12 cellular contexts compared by ENCODE assay signal in genomic region chr15:70826634-70827033, GRCh38. TPM values are rescaled to one million over a fixed set of nuclear protein-coding genes. Genes with fewer than 3 reads are reported as not detected.
DNase-seq lines count a peak whose midpoint lies in the region; ATAC-seq and TF ChIP-seq lines count a peak whose summit lies in the region.
"Had no signal": no experiment of that assay in that cellular context is flagged by ENCODE, and none has a peak within 500 bp of the region (broad histone marks: within the 10 kb centered on the region; RNA-seq: fewer than 3 reads in every experiment).

No MANE protein-coding gene starts in this region.

- H3K27me3 ChIP-seq in BLaER1 = no peaks in the 10 kb centered on the region
- no peaks in the 10 kb centered on the region for H3K27me3 ChIP-seq in dorsolateral prefrontal cortex

- intact Hi-C loops in dorsolateral prefrontal cortex (cut with DNase I) = no loop called here

- H3K36me3 ChIP-seq in BLaER1 = peaks cover 12% of the 10 kb centered on the region

- no peak overlapping the region for H3K9ac ChIP-seq in BLaER1

- H3K27ac ChIP-seq in BLaER1 (no peak overlapping the region), dorsolateral prefrontal cortex (peak overlapping the region in 57 of 59 donors; percentile 7 to 90 (median 73))

- H4K20me1 ChIP-seq in BLaER1 = no peaks in the 10 kb centered on the region

- peaks cover 6% of the 10 kb centered on the region; the same call in 1 of the 2 replicates for H3K4me1 ChIP-seq in BLaER1

- H3K4me2 ChIP-seq in BLaER1 = peak overlapping the region; percentile 20; the same call in 1 of the 2 replicates

- no peak for ATAC-seq in HG02571 (IDR thresholded peaks at IDR 0.05; ENCODE audit: unreplicated experiment)

- no peaks in the 10 kb centered on the region for H3K9me3 ChIP-seq in BLaER1

- no peak for TF ChIP-seq CTCF in dorsolateral prefrontal cortex (IDR thresholded peaks at IDR 0.05 in 54 of 56, conservative IDR thresholded peaks at IDR 0.05 in 2 of 56; ENCODE audit: low read depth in 1 of 56, partially characterized antibody in 56 of 56)

- H3K4me3 ChIP-seq in BLaER1 = no peak overlapping the region
- H3K4me3 ChIP-seq in dorsolateral prefrontal cortex = no peak overlapping the region
- H3K4me3 ChIP-seq: skin epidermis had no signal

- peak; percentile 52 to 61 for DNase-seq in NOMO-1 (lab: John Stamatoyannopoulos, UW; ENCODE audit: unreplicated experiment in 2 of 2)
- DNase-seq in dorsolateral prefrontal cortex = no peak
- peak; percentile 29 for DNase-seq in mucosa of gallbladder (ENCODE audit: low spot score)
- no peak for DNase-seq in activated gamma-delta T cell treated with Interleukin-2 at 50 U/mL for 16 hours
- no peak for DNase-seq in NCI-H2171 treated with DMSO at 0.1 percent for 48 hours (lab: John Stamatoyannopoulos, UW)
- DNase-seq in KG1 (lab: John Stamatoyannopoulos, UW) = no peak
- DNase-seq: DMS153, glutamatergic neuron, NCI-H2107 had no signal

RNA-seq across cellular contexts. Expression of gene LARP6, which starts 27.3 kb away (rescaled TPM):
- 100 to 1,000 TPM in 29 of 120 experiments, 10 to 100 TPM in 91; 31.8 to 211 (median 79.7) TPM for total RNA-seq in dorsolateral prefrontal cortex
- total RNA-seq in mucosa of gallbladder = 23.5 TPM

Comparison
In these comparisons a context has a peak if more than half of its experiments do, and no peak if none do; other contexts are left out.
1. DNase-seq: peak in NOMO-1 (2 of 2) and mucosa of gallbladder (single experiment); none in dorsolateral prefrontal cortex (0 of 10), activated gamma-delta T cell treated with Interleukin-2 at 50 U/mL for 16 hours (single experiment), NCI-H2171 treated with DMSO at 0.1 percent for 48 hours (single experiment) and KG1 (single experiment).